ENCODE assay signal across 10 cellular contexts in the genomic region with DNA sequence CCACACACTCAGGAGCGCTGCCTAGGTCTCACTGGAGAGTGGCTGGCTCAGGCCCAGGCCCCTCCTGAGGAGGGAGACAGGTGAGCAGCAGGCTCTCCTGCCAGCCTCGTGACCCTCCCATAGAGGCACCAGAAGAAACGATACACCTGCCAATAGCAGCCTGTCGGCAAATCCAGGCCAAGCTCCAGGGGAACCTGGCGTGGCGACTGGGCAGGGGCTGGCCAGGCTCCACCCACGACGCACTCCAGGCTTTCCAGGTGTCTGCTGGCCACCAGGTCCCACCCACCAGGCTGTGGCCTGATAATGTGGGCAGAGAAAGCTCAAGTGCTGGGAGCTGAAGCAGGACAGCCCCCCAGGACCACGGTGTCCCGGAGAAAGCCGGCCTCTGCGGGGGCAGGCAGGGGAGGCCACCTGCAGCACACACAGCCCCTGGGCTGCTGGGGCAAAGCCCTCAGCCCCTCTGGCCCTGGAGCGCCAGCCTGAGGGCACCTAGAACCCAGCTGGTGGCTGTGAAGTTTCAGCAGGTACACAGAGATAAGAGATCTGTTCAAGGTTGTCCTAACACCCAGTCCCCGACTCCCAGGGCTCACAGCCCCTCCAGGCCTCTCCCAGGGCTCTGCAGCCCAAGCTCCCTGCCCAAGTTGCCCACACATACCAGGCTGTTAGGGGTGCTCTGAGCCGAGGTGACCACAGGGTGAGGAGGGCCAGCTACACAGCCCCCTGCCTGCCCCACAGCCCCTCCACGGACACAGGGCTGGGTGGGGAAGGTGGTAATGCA. TPM values are rescaled to one million over a fixed set of nuclear protein-coding genes. Genes with fewer than 3 reads are reported as not detected.
DNase-seq lines count a peak whose midpoint lies in the region.
"Had no signal": no experiment of that assay in that cellular context is flagged by ENCODE, and none has a peak within 500 bp of the region (broad histone marks: within the 10 kb centered on the region; RNA-seq: fewer than 3 reads in every experiment).

No MANE protein-coding gene starts in this region.

- H3K36me3 ChIP-seq in endocrine pancreas (ENCODE audit: control insufficient read depth, insufficient read depth, low read length) (peaks cover 2% of the 10 kb centered on the region), rectal smooth muscle tissue (ENCODE audit: control insufficient read depth, insufficient read depth, low read length) (peaks cover 13% of the 10 kb centered on the region)

- POLR2A ChIA-PET in activated CD4-positive, alpha-beta T cell treated with anti-CD3 and anti-CD28 coated beads, Interleukin-2, amount 10 ng/mL, durations not matched to agents 7 days and 5 days (lab: Charles Lee), result interaction anchor here (0.6 kb wide), 1 partner anchor 337 kb away, joined by 3 read pairs; no protein-coding TSS in a partner anchor

- H3K4me1 ChIP-seq in endocrine pancreas (ENCODE audit: control insufficient read depth, insufficient read depth, low read length) (no peaks in the 10 kb centered on the region), rectal smooth muscle tissue (ENCODE audit: control insufficient read depth, insufficient read depth, low read length) (peaks cover 2% of the 10 kb centered on the region)

- H3K4me1 Mint-ChIP-seq in activated CD4-positive, alpha-beta T cell treated with anti-CD3 and anti-CD28 coated beads, Interleukin-2, amount 10 ng/mL, durations not matched to agents 7 days and 5 days, result peaks cover 25% of the 10 kb centered on the region

- H3K27ac Mint-ChIP-seq in activated CD4-positive, alpha-beta T cell treated with anti-CD3 and anti-CD28 coated beads, Interleukin-2, amount 10 ng/mL, durations not matched to agents 7 days and 5 days, result peak overlapping the region; percentile 93

- H3K27me3 Mint-ChIP-seq in activated CD4-positive, alpha-beta T cell treated with anti-CD3 and anti-CD28 coated beads, Interleukin-2, amount 10 ng/mL, durations not matched to agents 7 days and 5 days, result peaks cover 4% of the 10 kb centered on the region

- peaks cover 4% of the 10 kb centered on the region for H3K36me3 Mint-ChIP-seq in activated CD4-positive, alpha-beta T cell treated with anti-CD3 and anti-CD28 coated beads, Interleukin-2, amount 10 ng/mL, durations not matched to agents 7 days and 5 days (ENCODE audit: low read depth)

- CTCF ChIA-PET in activated CD4-positive, alpha-beta T cell treated with anti-CD3 and anti-CD28 coated beads, Interleukin-2, amount 10 ng/mL, durations not matched to agents 7 days and 5 days (lab: Charles Lee), result interaction anchor here (0.6 kb wide), 1 partner anchor 868 kb away, joined by 3 read pairs; no protein-coding TSS in a partner anchor

- H3K4me3 Mint-ChIP-seq in activated CD4-positive, alpha-beta T cell treated with anti-CD3 and anti-CD28 coated beads, Interleukin-2, amount 10 ng/mL, durations not matched to agents 7 days and 5 days, result peak overlapping the region; percentile 84

- H3K4me3 ChIP-seq in endocrine pancreas (ENCODE audit: control insufficient read depth, insufficient read depth, low read length), result no peak overlapping the region
- H3K4me3 ChIP-seq in rectal smooth muscle tissue (ENCODE audit: low read length), result peak overlapping the region; percentile 4

- H3K27me3 ChIP-seq in endocrine pancreas (ENCODE audit: control insufficient read depth, insufficient read depth, low read length) (no peaks in the 10 kb centered on the region), rectal smooth muscle tissue (ENCODE audit: control insufficient read depth, insufficient read depth, low read length) (no peaks in the 10 kb centered on the region)

- H3K9ac ChIP-seq in endocrine pancreas (ENCODE audit: control insufficient read depth, insufficient read depth, low read length), result peak overlapping the region; percentile 38
- H3K9ac ChIP-seq in rectal smooth muscle tissue (ENCODE audit: low read length), result no peak overlapping the region

- no peaks in the 10 kb centered on the region for H3K9me3 Mint-ChIP-seq in activated CD4-positive, alpha-beta T cell treated with anti-CD3 and anti-CD28 coated beads, Interleukin-2, amount 10 ng/mL, durations not matched to agents 7 days and 5 days

- H3K27ac ChIP-seq in rectal smooth muscle tissue (ENCODE audit: low read depth, low read length), result no peak overlapping the region
- H3K27ac ChIP-seq: left ventricle myocardium inferior had no signal

- H3K9me3 ChIP-seq in endocrine pancreas (ENCODE audit: control insufficient read depth, low read length), result no peaks in the 10 kb centered on the region
- H3K9me3 ChIP-seq: left ventricle myocardium inferior had no signal

- no peak for DNase-seq in activated CD4-positive, alpha-beta T cell treated with anti-CD3 and anti-CD28 coated beads, Interleukin-2, amount 10 ng/mL, durations not matched to agents 7 days and 5 days
- DNase-seq in activated CD4-positive, alpha-beta T cell treated with anti-CD3 and anti-CD28 coated beads, Interleukin-2, amount 50 U/mL, for 1 hour, result no peak
- peak; percentile 96 for DNase-seq in NCI-H345 (lab: John Stamatoyannopoulos, UW)
- no peak for DNase-seq in retina
- no peak for DNase-seq in NOMO-1 treated with DMSO at 0.1 percent for 48 hours (lab: John Stamatoyannopoulos, UW; ENCODE audit: unreplicated experiment)
- no peak for DNase-seq in anterior cingulate cortex (lab: John Stamatoyannopoulos, UW)
- DNase-seq: left ventricle myocardium inferior, NCI-H1048 had no signal

RNA-seq across cellular contexts. Expression of gene PGAP6, which starts 2.4 kb away (rescaled TPM):
- total RNA-seq in activated CD4-positive, alpha-beta T cell treated with anti-CD3 and anti-CD28 coated beads, Interleukin-2, amount 10 ng/mL, durations not matched to agents 7 days and 5 days, result 10 to 100 TPM; 85.2 to 99.2 TPM

RNA-seq across cellular contexts. Expression of gene MRPL28, which starts 9.0 kb away (rescaled TPM):
- 10 to 100 TPM; 78.4 to 80.0 TPM for total RNA-seq in activated CD4-positive, alpha-beta T cell treated with anti-CD3 and anti-CD28 coated beads, Interleukin-2, amount 10 ng/mL, durations not matched to agents 7 days and 5 days

RNA-seq across cellular contexts. Expression of gene NME4, which starts 17.6 kb away (rescaled TPM):
- total RNA-seq in activated CD4-positive, alpha-beta T cell treated with anti-CD3 and anti-CD28 coated beads, Interleukin-2, amount 10 ng/mL, durations not matched to agents 7 days and 5 days, result 10 to 100 TPM; 27.0 to 30.9 TPM

RNA-seq across cellular contexts. Expression of gene DECR2, which starts 22.3 kb away (rescaled TPM):
- total RNA-seq in activated CD4-positive, alpha-beta T cell treated with anti-CD3 and anti-CD28 coated beads, Interleukin-2, amount 10 ng/mL, durations not matched to agents 7 days and 5 days, result 1 to 10 TPM; 5.3 to 6.9 TPM

RNA-seq across cellular contexts. Expression of gene AXIN1, which starts 26.8 kb away (rescaled TPM):
- total RNA-seq in activated CD4-positive, alpha-beta T cell treated with anti-CD3 and anti-CD28 coated beads, Interleukin-2, amount 10 ng/mL, durations not matched to agents 7 days and 5 days, result 10 to 100 TPM; 25.5 to 30.6 TPM
